In the genomic region with DNA sequence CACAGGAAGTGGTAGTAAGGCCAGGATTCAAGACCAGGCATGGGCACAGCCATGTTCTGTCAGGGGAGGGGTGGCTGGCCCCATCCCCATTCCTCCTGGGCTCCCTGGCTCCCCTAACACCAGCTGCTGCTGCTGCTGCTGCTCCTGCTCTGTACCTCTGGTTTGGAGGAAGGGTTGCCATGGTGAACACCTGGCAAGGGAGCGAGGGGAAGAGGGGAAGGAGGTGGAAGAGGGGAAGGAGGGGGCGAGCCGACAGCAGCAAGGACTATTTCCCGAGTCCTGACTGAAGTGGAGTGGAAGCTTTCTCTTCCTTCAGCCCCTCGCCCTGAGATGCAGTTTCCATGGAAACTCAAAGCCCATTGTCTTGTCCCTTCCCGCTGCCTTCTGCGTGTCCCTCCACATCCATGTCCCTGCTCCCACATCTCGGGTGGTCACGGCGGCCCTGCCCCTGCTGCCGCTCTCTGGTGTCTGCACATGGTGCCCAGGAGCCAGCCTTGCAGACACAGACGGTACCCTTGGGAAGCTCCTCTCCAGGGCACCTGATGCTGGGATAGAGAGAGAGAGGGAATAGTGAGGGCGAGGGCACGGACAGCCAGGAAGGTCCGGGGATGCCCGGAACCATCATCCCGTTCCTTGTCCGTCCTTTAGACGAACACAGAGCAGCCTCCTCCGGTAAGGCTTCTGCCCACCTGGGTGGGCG, we compare ENCODE assay signal across 1 cellular context.
TF ChIP-seq lines count a peak whose summit lies in the region.

No MANE protein-coding gene starts in this region.

TF ChIP-seq in IMR-90, 13 proteins besides CTCF, POLR2A, EP300 and RAD21:
- TF ChIP-seq MXI1 (IDR thresholded peaks at IDR 0.05; ENCODE audit: borderline replicate concordance, low read depth, low read length), result no peak
- no peak for TF ChIP-seq NFE2L2 (IDR thresholded peaks at IDR 0.05; ENCODE audit: low read depth, low read length)
- no peak for TF ChIP-seq RFX5 (IDR thresholded peaks at IDR 0.05; ENCODE audit: low read depth, low read length)
- TF ChIP-seq FOS (IDR thresholded peaks at IDR 0.05; ENCODE audit: low read depth, low read length), result no peak
- TF ChIP-seq MAFK (IDR thresholded peaks at IDR 0.05; ENCODE audit: low read depth, low read length), result no peak
- TF ChIP-seq SMC3 (IDR thresholded peaks at IDR 0.05; ENCODE audit: low read depth, low read length), result no peak
- no peak for TF ChIP-seq RCOR1 (IDR thresholded peaks at IDR 0.05; ENCODE audit: insufficient replicate concordance, low read length)
- no peak for TF ChIP-seq CHD1 (IDR thresholded peaks at IDR 0.05; ENCODE audit: low read depth, low read length)
- no peak for TF ChIP-seq MAZ (IDR thresholded peaks at IDR 0.05; ENCODE audit: borderline replicate concordance, low read depth, low read length)
- TF ChIP-seq, protein P1, sequence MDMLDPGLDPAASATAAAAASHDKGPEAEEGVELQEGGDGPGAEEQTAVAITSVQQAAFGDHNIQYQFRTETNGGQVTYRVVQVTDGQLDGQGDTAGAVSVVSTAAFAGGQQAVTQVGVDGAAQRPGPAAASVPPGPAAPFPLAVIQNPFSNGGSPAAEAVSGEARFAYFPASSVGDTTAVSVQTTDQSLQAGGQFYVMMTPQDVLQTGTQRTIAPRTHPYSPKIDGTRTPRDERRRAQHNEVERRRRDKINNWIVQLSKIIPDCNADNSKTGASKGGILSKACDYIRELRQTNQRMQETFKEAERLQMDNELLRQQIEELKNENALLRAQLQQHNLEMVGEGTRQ (IDR thresholded peaks at IDR 0.05; ENCODE audit: low read depth, low read length), result no peak
- TF ChIP-seq BHLHE40 (IDR thresholded peaks at IDR 0.05; ENCODE audit: low read depth, low read length), result no peak
- TF ChIP-seq ELK1 (IDR thresholded peaks at IDR 0.05; ENCODE audit: borderline replicate concordance, low read depth, low read length), result no peak
- no peak for TF ChIP-seq CEBPB (IDR thresholded peaks at IDR 0.05; ENCODE audit: low read depth, low read length)
